ENCODE assay signal across 13 cellular contexts in genomic region chrX:40446927-40447326, GRCh38.
"Had no signal": no experiment of that assay in that cellular context is flagged by ENCODE, and none has a peak within 500 bp of the region (broad histone marks: within the 10 kb centered on the region; RNA-seq: fewer than 3 reads in every experiment).

No MANE protein-coding gene starts in this region.

- H3K4me3 ChIP-seq: hepatocyte, right atrium auricular region, smooth muscle cell had no signal

- H3K4me1 ChIP-seq: right atrium auricular region had no signal

- H3K36me3 ChIP-seq: right atrium auricular region, WERI-Rb-1 had no signal

- H3K9me3 ChIP-seq: right atrium auricular region had no signal

- ATAC-seq: activated CD4-positive, alpha-beta T cell treated with anti-CD3 and anti-CD28 coated beads for 36 hours; activated naive CD4-positive, alpha-beta T cell treated with anti-CD3 and anti-CD28 coated beads, Interleukin-2, amount 50 U/mL, for 72 hours; stimulated activated naive CD8-positive, alpha-beta T cell treated with anti-CD3 and anti-CD28 coated beads, Interleukin-15, Interleukin-2, amounts not matched to agents 100 U/mL and 50 U/mL, for 24 hours had no signal

- DNase-seq: activated CD4-positive, alpha-beta memory T cell treated with anti-CD3 and anti-CD28 coated beads, Interleukin-2, amount 10 ng/mL, durations not matched to agents 7 days and 5 days; activated CD4-positive, alpha-beta T cell treated with anti-CD3 and anti-CD28 coated beads for 36 hours; activated gamma-delta T cell; activated T-cell treated with anti-CD3 and anti-CD28 coated beads, Interleukin-2, amount 50 U/mL, for 48 hours; cerebellar nuclear complex; mesendoderm; occipital lobe; stimulated activated naive CD8-positive, alpha-beta T cell treated with anti-CD3 and anti-CD28 coated beads, Interleukin-15, Interleukin-2, amounts not matched to agents 100 U/mL and 50 U/mL, for 24 hours; WERI-Rb-1 had no signal

- H3K27ac ChIP-seq: hepatocyte, right atrium auricular region had no signal

- H3K27me3 ChIP-seq: hepatocyte, right atrium auricular region had no signal
